ENCODE assay signal across 8 cellular contexts in genomic region chr17:28228109-28228840, GRCh38.
A peak's percentile ranks its signal among the peaks of the same experiment; 100 is the strongest.
DNase-seq lines count a peak whose midpoint lies in the region; ATAC-seq and TF ChIP-seq lines count a peak whose summit lies in the region.

No MANE protein-coding gene starts in this region.

- no peaks in the 10 kb centered on the region for H3K36me3 ChIP-seq in colonic mucosa
- H3K36me3 ChIP-seq in mucosa of rectum (ENCODE audit: control insufficient read depth in 2 of 2, insufficient read depth in 2 of 2, low read length in 2 of 2): no peaks in the 10 kb centered on the region

- no peaks in the 10 kb centered on the region for H3K9me3 ChIP-seq in colonic mucosa
- no peaks in the 10 kb centered on the region for H3K9me3 ChIP-seq in mucosa of rectum (ENCODE audit: control insufficient read depth in 2 of 2, low read length in 2 of 2)

- intact Hi-C loops in colonic mucosa (cut with DNase I): no loop called here

- H3K27ac ChIP-seq in colonic mucosa (no peak overlapping the region), mucosa of rectum (ENCODE audit: low read depth in 2 of 2, low read length in 2 of 2) (no peak overlapping the region)

- TF ChIP-seq CTCF in AG09309 (IDR thresholded peaks at IDR 0.05; ENCODE audit: control insufficient read depth, insufficient read depth, low read depth, low read length, missing control alignments) (peak; percentile 28), colonic mucosa (IDR thresholded peaks at IDR 0.05) (no peak)

- H3K4me3 ChIP-seq in AG09309 (ENCODE audit: control insufficient read depth, low read depth, low read length): peak overlapping the region; percentile 50
- H3K4me3 ChIP-seq in colonic mucosa: peak overlapping the region; percentile 45
- H3K4me3 ChIP-seq in mucosa of rectum (ENCODE audit: low read length in 2 of 2): peak overlapping the region; percentile 63 to 70

- peaks cover 7% of the 10 kb centered on the region for H3K27me3 ChIP-seq in colonic mucosa
- peaks cover 0 to 6% of the 10 kb centered on the region in 2 donors for H3K27me3 ChIP-seq in mucosa of rectum (ENCODE audit: control insufficient read depth in 2 of 2, insufficient read depth in 2 of 2, low read length in 2 of 2)

- H3K9ac ChIP-seq in colonic mucosa (ENCODE audit: low read depth in 2 of 2, low read length in 2 of 2) (peak overlapping the region; percentile 5 to 51), mucosa of rectum (ENCODE audit: low read depth in 1 of 2, low read length in 2 of 2) (peak overlapping the region in 1 of 2 donors; percentile 26)

- ATAC-seq in HG03175 (IDR thresholded peaks at IDR 0.05; ENCODE audit: unreplicated experiment): no peak
- ATAC-seq in HG02852 (IDR thresholded peaks at IDR 0.05; ENCODE audit: unreplicated experiment): no peak

- no peaks in the 10 kb centered on the region for H3K4me1 ChIP-seq in colonic mucosa
- H3K4me1 ChIP-seq in mucosa of rectum (ENCODE audit: control insufficient read depth in 2 of 2, insufficient read depth in 2 of 2, low read length in 2 of 2): peaks cover 4 to 7% of the 10 kb centered on the region in 2 donors

- DNase-seq in AG09309 (ENCODE audit: low read depth) (no peak), Kasumi-1 (lab: John Stamatoyannopoulos, UW) (peak; percentile 32 to 44), colonic mucosa (no peak), AG08396 (ENCODE audit: low spot score) (no peak)
- DNase-seq in activated CD4-positive, alpha-beta T cell treated with anti-CD3 and anti-CD28 coated beads for 1 hour: no peak

Comparison
In these comparisons a context has a peak if more than half of its experiments do, and no peak if none do; other contexts are left out.
1. DNase-seq: peak in Kasumi-1 (2 of 2); none in AG09309 (single experiment), colonic mucosa (single experiment), activated CD4-positive, alpha-beta T cell treated with anti-CD3 and anti-CD28 coated beads for 1 hour (single experiment) and AG08396 (single experiment).
2. Peak in every context shown above with its lines, with median percentiles within 50 percentile points of each other: H3K4me3 ChIP-seq.